11 cellular contexts compared by ENCODE assay signal in genomic region chr2:25257032-25257455, GRCh38.
A peak's percentile ranks its signal among the peaks of the same experiment; 100 is the strongest.
DNase-seq lines count a peak whose midpoint lies in the region; ATAC-seq, FAIRE-seq and TF ChIP-seq lines count a peak whose summit lies in the region.
"Had no signal": no experiment of that assay in that cellular context is flagged by ENCODE, and none has a peak within 500 bp of the region (broad histone marks: within the 10 kb centered on the region; RNA-seq: fewer than 3 reads in every experiment).

No MANE protein-coding gene starts in this region.

- H3K27ac ChIP-seq in H1 (ENCODE audit: low read depth, low read length) = no peak overlapping the region

- H4K5ac ChIP-seq in H1 (ENCODE audit: insufficient read length, low read depth, low read length) = no peak overlapping the region

- H3K79me1 ChIP-seq in H1 (ENCODE audit: low read depth, low read length) = peaks cover 5% of the 10 kb centered on the region; the same call in 1 of the 2 replicates

- TF ChIP-seq RAD21 in H1 (IDR thresholded peaks at IDR 0.05 in 1 of 2, conservative IDR thresholded peaks at IDR 0.05 in 1 of 2; ENCODE audit: low read depth in 2 of 2, low read length in 2 of 2) = no peak

- H2BK5ac ChIP-seq in H1 (ENCODE audit: low read depth, low read length) = peak overlapping the region; percentile 40; the same call in 1 of the 2 replicates

- no peak overlapping the region for H3K14ac ChIP-seq in H1 (ENCODE audit: insufficient read length)

- no peak overlapping the region for H3K9ac ChIP-seq in H1 (replicated peaks in 1 of 4; ENCODE audit: extremely low read depth in 1 of 4, low read depth in 3 of 4, low read length in 3 of 4)

- WGBS in H1 (ENCODE audit: extremely low coverage in 1 of 2, insufficient coverage in 1 of 2, insufficient read length in 1 of 2, insufficient replicate concordance in 2 of 2, low coverage in 1 of 2, low lambda C conversion rate in 2 of 2, missing lambda C conversion rate in 1 of 2), 2 experiments = 73% methylated on average over 7 of the region's 7 CpGs; no CpG with 5 or more reads in 1 of the 2 experiments

- H3K4me1 Mint-ChIP-seq in nephron progenitor cell = peaks cover 88% of the 10 kb centered on the region
- H3K4me1 Mint-ChIP-seq in activated T-cell treated with anti-CD3 and anti-CD28 coated beads, Interleukin-2, amount 50 U/mL, for 24 hours (ENCODE audit: low read depth) = peaks cover 43% of the 10 kb centered on the region

- H3K27me3 Mint-ChIP-seq in nephron progenitor cell (ENCODE audit: low read depth, poor library complexity) = peaks cover 15% of the 10 kb centered on the region
- H3K27me3 Mint-ChIP-seq in activated T-cell treated with anti-CD3 and anti-CD28 coated beads, Interleukin-2, amount 50 U/mL, for 24 hours = no peaks in the 10 kb centered on the region
- H3K27me3 Mint-ChIP-seq: activated naive CD8-positive, alpha-beta T cell treated with anti-CD3 and anti-CD28 coated beads, Interleukin-2, amount 10 ng/mL, durations not matched to agents 7 days and 5 days had no signal

- CTCF ChIA-PET in H1 (lab: Charles Lee; ENCODE audit: partially characterized antibody) = interaction anchor here (0.5 to 4.0 kb wide), 8 partner anchors 15 to 116 kb away, joined by 3 to 27 read pairs (median 4); no protein-coding TSS in a partner anchor

- H3K4ac ChIP-seq in H1 (replicated peaks; ENCODE audit: insufficient read length, low read depth, low read length) = no peak overlapping the region

- POLR2A ChIA-PET in H1 (lab: Charles Lee; ENCODE audit: partially characterized antibody) = interaction anchor here (0.6 to 5.0 kb wide), 11 partner anchors 9 to 83 kb away, joined by 3 to 37 read pairs (median 6); no protein-coding TSS in a partner anchor

- no peak for TF ChIP-seq EP300 in H1 (IDR thresholded peaks at IDR 0.05; ENCODE audit: borderline replicate concordance in 1 of 2, low read depth in 2 of 2, low read length in 2 of 2)

- TF ChIP-seq CTCF in BE2C (IDR thresholded peaks at IDR 0.05; ENCODE audit: low read depth, low read length) = no peak
- TF ChIP-seq CTCF in H1 (IDR thresholded peaks at IDR 0.05; ENCODE audit: control extremely low read depth in 1 of 3, insufficient read depth in 1 of 3, low read depth in 1 of 3, low read length in 3 of 3) = no peak
- no peak for TF ChIP-seq CTCF in nephron progenitor cell (IDR thresholded peaks at IDR 0.05)

- H3K4me1 ChIP-seq in BE2C (peaks cover 32% of the 10 kb centered on the region), H1 (replicated peaks in 1 of 4; ENCODE audit: control insufficient read depth in 3 of 4, insufficient read depth in 4 of 4, low read length in 3 of 4) (peaks cover 37 to 53% (median 41%) of the 10 kb centered on the region in 4 experiments)

- peak overlapping the region; percentile 93 for H2BK12ac ChIP-seq in H1 (ENCODE audit: low read depth, low read length)

- no peak overlapping the region for H3K23ac ChIP-seq in H1 (ENCODE audit: insufficient read length)

- TF ChIP-seq POLR2A in H1 (IDR thresholded peaks at IDR 0.05; ENCODE audit: control extremely low read depth in 1 of 2, low read depth in 2 of 2, low read length in 2 of 2) = no peak
- TF ChIP-seq POLR2A in GM12892 (IDR thresholded peaks at IDR 0.05; ENCODE audit: low read depth, low read length) = no peak

- H3K23me2 ChIP-seq in H1 (ENCODE audit: low read depth, low read length) = no peaks in the 10 kb centered on the region

- H2BK15ac ChIP-seq in H1 (ENCODE audit: low read length) = peak overlapping the region; percentile 1; the same call in 1 of the 2 replicates

- peak overlapping the region; percentile 30 for H3K4me3 Mint-ChIP-seq in nephron progenitor cell
- H3K4me3 Mint-ChIP-seq in activated T-cell treated with anti-CD3 and anti-CD28 coated beads, Interleukin-2, amount 50 U/mL, for 24 hours = no peak overlapping the region
- H3K4me3 Mint-ChIP-seq: activated naive CD8-positive, alpha-beta T cell treated with anti-CD3 and anti-CD28 coated beads, Interleukin-2, amount 10 ng/mL, durations not matched to agents 7 days and 5 days had no signal

- 0 out of 2 replicates have a peak overlapping the region, but pooled peaks have one; percentile 23 for H2BK20ac ChIP-seq in H1 (ENCODE audit: low read length)

- no peak overlapping the region for H4K8ac ChIP-seq in H1 (ENCODE audit: extremely low read depth, insufficient read depth, low read length)

- no peaks in the 10 kb centered on the region for H3K27me3 ChIP-seq in BE2C
- no peaks in the 10 kb centered on the region; a peak in 1 of 7 replicates for H3K27me3 ChIP-seq in H1 (replicated peaks in 1 of 4; ENCODE audit: control insufficient read depth in 3 of 4, extremely low read depth in 1 of 4, insufficient read depth in 3 of 4, low read length in 3 of 4)

- no peaks in the 10 kb centered on the region for H4K20me1 ChIP-seq in H1 (replicated peaks in 1 of 2; ENCODE audit: control insufficient read depth in 1 of 2, insufficient read depth in 2 of 2, low read length in 2 of 2)

- 0 out of 2 replicates have a peak overlapping the region, but pooled peaks have one; percentile 9 for H3K18ac ChIP-seq in H1 (ENCODE audit: extremely low read depth, low read length)

- H3K27ac Mint-ChIP-seq in nephron progenitor cell = peak overlapping the region; percentile 61
- no peak overlapping the region for H3K27ac Mint-ChIP-seq in activated T-cell treated with anti-CD3 and anti-CD28 coated beads, Interleukin-2, amount 50 U/mL, for 24 hours
- H3K27ac Mint-ChIP-seq: activated naive CD8-positive, alpha-beta T cell treated with anti-CD3 and anti-CD28 coated beads, Interleukin-2, amount 10 ng/mL, durations not matched to agents 7 days and 5 days had no signal

- peak; percentile 48 for FAIRE-seq in H1 (lab: Jason Lieb, UNC)
- no peak for FAIRE-seq in GM12892 (lab: Jason Lieb, UNC)
- FAIRE-seq: keratinocyte had no signal

- peak overlapping the region; percentile 15 for H4K91ac ChIP-seq in H1 (replicated peaks; ENCODE audit: insufficient read length, low read length)

- H2AFZ ChIP-seq in H1 (ENCODE audit: low read length) = no peak overlapping the region

- H3K4me3 ChIP-seq in BE2C (ENCODE audit: low read depth, low read length) (peak overlapping the region; percentile 17), H1 (ENCODE audit: extremely low read depth in 1 of 4, insufficient read depth in 2 of 4, low read depth in 3 of 4, low read length in 4 of 4) (no peak overlapping the region)

- peaks cover 9% of the 10 kb centered on the region for H3K36me3 ChIP-seq in BE2C
- H3K36me3 ChIP-seq in H1 (ENCODE audit: control insufficient read depth in 2 of 4, insufficient read depth in 4 of 4, low read length in 3 of 4) = no peaks in the 10 kb centered on the region

- no peaks in the 10 kb centered on the region for H3K79me2 ChIP-seq in H1 (ENCODE audit: control insufficient read depth in 1 of 2, insufficient read depth in 2 of 2, low read length in 2 of 2)

- peaks cover 6% of the 10 kb centered on the region for H3K9me3 Mint-ChIP-seq in nephron progenitor cell
- no peaks in the 10 kb centered on the region for H3K9me3 Mint-ChIP-seq in activated T-cell treated with anti-CD3 and anti-CD28 coated beads, Interleukin-2, amount 50 U/mL, for 24 hours
- H3K9me3 Mint-ChIP-seq: activated naive CD8-positive, alpha-beta T cell treated with anti-CD3 and anti-CD28 coated beads, Interleukin-2, amount 10 ng/mL, durations not matched to agents 7 days and 5 days had no signal

- H2BK120ac ChIP-seq in H1 (replicated peaks; ENCODE audit: low read depth, low read length) = no peak overlapping the region

- peak overlapping the region; percentile 69; the same call in 1 of the 2 replicates for H2AK5ac ChIP-seq in H1 (ENCODE audit: low read depth, low read length)

- H3K56ac ChIP-seq in H1 (replicated peaks; ENCODE audit: insufficient read length, low read depth, low read length) = no peak overlapping the region

- DNase-seq in BE2C (peak; percentile 58), NCI-H1417 treated with DMSO at 0.1 percent for 48 hours (lab: John Stamatoyannopoulos, UW) (peak; percentile 88), H1 (ENCODE audit: low read depth in 1 of 2, low spot score in 2 of 2) (no peak), nephron progenitor cell (no peak), putamen (ENCODE audit: low spot score) (no peak), GM12892 (ENCODE audit: insufficient read length) (no peak)
- DNase-seq in activated T-cell treated with anti-CD3 and anti-CD28 coated beads, Interleukin-2, amount 50 U/mL, for 24 hours = no peak
- DNase-seq: activated naive CD8-positive, alpha-beta T cell treated with anti-CD3 and anti-CD28 coated beads, Interleukin-2, amount 10 ng/mL, durations not matched to agents 7 days and 5 days; T-helper 9 cell had no signal

- H3K4me2 ChIP-seq in H1 (ENCODE audit: insufficient read depth in 1 of 2, low read depth in 2 of 2, low read length in 2 of 2) = peak overlapping the region in 1 of 2 experiments; percentile 22; a peak in 2 of 4 replicates

- H3K9me3 ChIP-seq in BE2C (no peaks in the 10 kb centered on the region), H1 (ENCODE audit: insufficient read depth in 2 of 2, low read depth in 1 of 2, low read length in 1 of 2) (no peaks in the 10 kb centered on the region)

- ATAC-seq in GM19035 (IDR thresholded peaks at IDR 0.05; ENCODE audit: unreplicated experiment) = no peak

- H3K36me3 Mint-ChIP-seq in nephron progenitor cell (ENCODE audit: low read depth) = peaks cover 32% of the 10 kb centered on the region
- peaks cover 79% of the 10 kb centered on the region for H3K36me3 Mint-ChIP-seq in activated T-cell treated with anti-CD3 and anti-CD28 coated beads, Interleukin-2, amount 50 U/mL, for 24 hours (ENCODE audit: low read depth)

TF ChIP-seq in H1, 55 proteins besides CTCF, POLR2A, EP300 and RAD21 (continues in another document):
- no peak for TF ChIP-seq JUN (IDR thresholded peaks at IDR 0.05; ENCODE audit: low read depth, low read length)
- TF ChIP-seq MAX (IDR thresholded peaks at IDR 0.05) = no peak
- TF ChIP-seq CTBP2 (IDR thresholded peaks at IDR 0.05; ENCODE audit: borderline replicate concordance, insufficient read depth, insufficient read length, low read length) = no peak
- TF ChIP-seq CHD1 (IDR thresholded peaks at IDR 0.05; ENCODE audit: low read depth, low read length) = no peak
- TF ChIP-seq SP1 (IDR thresholded peaks at IDR 0.05; ENCODE audit: low read depth, low read length) = no peak
- TF ChIP-seq SAP30 (IDR thresholded peaks at IDR 0.05; ENCODE audit: insufficient read depth, insufficient replicate concordance, low read length) = no peak
- no peak for TF ChIP-seq ZNF274 (IDR thresholded peaks at IDR 0.05; ENCODE audit: borderline replicate concordance, extremely low read depth, low read length)
- no peak for TF ChIP-seq PHF8 (conservative IDR thresholded peaks at IDR 0.05; ENCODE audit: low read depth, low read length)
- no peak for TF ChIP-seq TAF1 (IDR thresholded peaks at IDR 0.05; ENCODE audit: low read depth, low read length)
- TF ChIP-seq CHD2 (IDR thresholded peaks at IDR 0.05; ENCODE audit: low read length) = no peak
- no peak for TF ChIP-seq NANOG (IDR thresholded peaks at IDR 0.05; ENCODE audit: insufficient read depth, low read depth, low read length, poor library complexity, severe bottlenecking)
- no peak for TF ChIP-seq SP4 (IDR thresholded peaks at IDR 0.05; ENCODE audit: low read length)

Comparison
In these comparisons a context has a peak if more than half of its experiments do, and no peak if none do; other contexts are left out.
1. DNase-seq: peak in BE2C (single experiment) and NCI-H1417 treated with DMSO at 0.1 percent for 48 hours (single experiment); none in H1 (0 of 2), nephron progenitor cell (single experiment), putamen (single experiment), GM12892 (single experiment) and activated T-cell treated with anti-CD3 and anti-CD28 coated beads, Interleukin-2, amount 50 U/mL, for 24 hours (single experiment).